ENCODE assay signal across 9 cellular contexts in genomic region chr9:20904995-20905394, GRCh38.
"Had no signal": no experiment of that assay in that cellular context is flagged by ENCODE, and none has a peak within 500 bp of the region (broad histone marks: within the 10 kb centered on the region; RNA-seq: fewer than 3 reads in every experiment).

No MANE protein-coding gene starts in this region.

- H3K36me3 ChIP-seq: HAP-1 had no signal

- H3K9ac ChIP-seq: GM23248 had no signal

- ATAC-seq: HCT116, HepG2 had no signal

- H3K27ac ChIP-seq: GM23248, HL-60 had no signal

- DNase-seq: GM23248, GOT3, H7, HFFc6, KBM-7 had no signal

- H2AFZ ChIP-seq: GM23248 had no signal

- H3K9me3 ChIP-seq: HAP-1 had no signal

- H3K4me3 ChIP-seq: GM23248, HAP-1 had no signal
